In the genomic region with DNA sequence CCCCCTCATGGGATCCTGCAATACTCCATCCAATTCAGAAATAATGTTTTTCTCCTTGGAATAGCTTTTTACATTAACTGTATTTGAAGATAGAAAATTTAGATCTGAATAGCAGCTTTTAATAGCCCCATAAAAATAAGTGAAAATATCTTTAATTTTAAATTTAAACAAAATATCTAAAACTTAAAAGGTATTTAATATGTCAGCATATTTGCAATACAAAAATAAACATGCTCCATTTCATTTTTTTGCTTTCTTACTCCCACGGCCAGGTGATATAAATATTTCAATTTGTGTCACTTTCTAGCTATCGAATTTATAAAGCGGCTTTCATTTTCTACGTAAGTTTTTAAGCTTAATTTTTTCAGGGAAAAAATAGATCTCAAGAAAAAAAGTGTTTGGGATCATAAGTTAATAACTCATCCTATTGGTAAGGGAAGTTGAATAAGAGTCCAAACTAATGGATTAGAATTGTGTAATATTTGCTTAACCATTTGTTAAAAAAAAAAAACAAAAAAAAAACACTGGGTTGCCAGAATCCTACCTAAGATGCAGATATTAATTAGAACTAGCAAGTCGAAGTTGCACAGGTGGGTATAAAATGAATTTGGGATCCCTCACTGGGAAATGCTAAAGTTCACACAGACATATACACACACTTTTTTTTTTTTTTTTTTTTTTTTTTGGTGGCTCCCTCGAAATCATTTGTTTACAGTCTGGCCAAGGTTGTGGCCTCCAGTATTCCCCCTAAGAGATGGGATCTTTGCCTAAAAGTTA, we compare ENCODE assay signal across 8 cellular contexts. TPM values are rescaled to one million over a fixed set of nuclear protein-coding genes. Genes with fewer than 3 reads are reported as not detected.
A peak's percentile ranks its signal among the peaks of the same experiment; 100 is the strongest.
DNase-seq lines count a peak whose midpoint lies in the region; ATAC-seq, FAIRE-seq and TF ChIP-seq lines count a peak whose summit lies in the region.

No MANE protein-coding gene starts in this region.

- H3K27me3 ChIP-seq in CD8-positive, alpha-beta memory T cell (ENCODE audit: insufficient read depth, low read length, poor library complexity, severe bottlenecking), result no peaks in the 10 kb centered on the region
- H3K27me3 ChIP-seq in endothelial cell of umbilical vein (ENCODE audit: control insufficient read depth in 2 of 2, insufficient read depth in 2 of 2, low read length in 2 of 2) (no peaks in the 10 kb centered on the region), ovary (no peaks in the 10 kb centered on the region)

- peak overlapping the region; percentile 99 for H3K27ac ChIP-seq in CD8-positive, alpha-beta memory T cell (ENCODE audit: low read depth, low read length)
- peak overlapping the region; percentile 98 for H3K27ac ChIP-seq in OCI-LY7 (ENCODE audit: low read depth, low read length, poor library complexity, severe bottlenecking)
- H3K27ac ChIP-seq in endothelial cell of umbilical vein (ENCODE audit: insufficient read depth, low read depth, low read length), result peak overlapping the region; percentile 89
- peak overlapping the region; percentile 96 to 99 for H3K27ac ChIP-seq in ovary

- no peak for TF ChIP-seq CTCF in OCI-LY7 (conservative IDR thresholded peaks at IDR 0.05; ENCODE audit: low read length)
- no peak for TF ChIP-seq CTCF in endothelial cell of umbilical vein (IDR thresholded peaks at IDR 0.05; ENCODE audit: extremely low read depth in 1 of 2, insufficient read depth in 1 of 2, low read depth in 1 of 2, low read length in 2 of 2)
- no peak for TF ChIP-seq CTCF in ovary (IDR thresholded peaks at IDR 0.05)

- no peaks in the 10 kb centered on the region for H3K9me3 ChIP-seq in CD8-positive, alpha-beta memory T cell (ENCODE audit: low read length)
- H3K9me3 ChIP-seq in OCI-LY7 (ENCODE audit: low read length) (no peaks in the 10 kb centered on the region), endothelial cell of umbilical vein (replicated peaks; ENCODE audit: control insufficient read depth, insufficient read depth, low read length) (no peaks in the 10 kb centered on the region), ovary (no peaks in the 10 kb centered on the region)

- peak overlapping the region; percentile 94 for H3K4me3 ChIP-seq in CD8-positive, alpha-beta memory T cell (ENCODE audit: low read length)
- H3K4me3 ChIP-seq in OCI-LY7 (ENCODE audit: low read depth, low read length, poor library complexity, severe bottlenecking) (peak overlapping the region; percentile 88), endothelial cell of umbilical vein (replicated peaks in 1 of 3; ENCODE audit: insufficient read depth in 1 of 3, low read depth in 1 of 3, low read length in 3 of 3) (peak overlapping the region; percentile 57 to 83 (median 80)), ovary (peak overlapping the region; percentile 66)

- peak overlapping the region; percentile 89 to 100 (median 98) for H3K27ac Mint-ChIP-seq in CD8-positive, alpha-beta memory T cell

- H3K4me2 ChIP-seq in OCI-LY7 (ENCODE audit: low read length) (peak overlapping the region; percentile 98), endothelial cell of umbilical vein (ENCODE audit: insufficient read depth, low read length) (peak overlapping the region; percentile 77)

- TSS peak; percentile 90 for BruUV-seq in OCI-LY7 (replicated peaks; lab: Mats Ljungman, UMichigan)
- no TSS peak for BruUV-seq in endothelial cell of umbilical vein (replicated peaks; lab: Mats Ljungman, UMichigan)

- dilution Hi-C loops in endothelial cell of umbilical vein (cut with MboI; ENCODE audit: extremely low pct_ligation_motif_present, low sequenced_read_pairs), result no loop called here

- H2AFZ ChIP-seq in OCI-LY7 (ENCODE audit: low read length) (peak overlapping the region; percentile 70; the same call in 1 of the 2 replicates), endothelial cell of umbilical vein (ENCODE audit: low read depth, low read length) (peak overlapping the region; percentile 23)

- no peaks in the 10 kb centered on the region for H3K9me3 Mint-ChIP-seq in CD8-positive, alpha-beta memory T cell

- no peak for FAIRE-seq in endothelial cell of umbilical vein (lab: Jason Lieb, UNC)

- H3K9me1 ChIP-seq in endothelial cell of umbilical vein (replicated peaks; ENCODE audit: control insufficient read depth, extremely low read depth, insufficient read depth, low read length), result no peaks in the 10 kb centered on the region

- no peaks in the 10 kb centered on the region for H3K9me2 ChIP-seq in OCI-LY7 (ENCODE audit: insufficient read depth, low read length)

- H3K27me3 Mint-ChIP-seq in CD8-positive, alpha-beta memory T cell, result peaks cover 0 to 2% of the 10 kb centered on the region in 2 donors

- intact Hi-C loops in OCI-LY7 (cut with micrococcal nuclease; ENCODE audit: unreplicated experiment) (loop anchor here (1.0 kb wide), 2 partner anchors 19 to 35 kb away; no protein-coding TSS in a partner anchor), endothelial cell of umbilical vein (cut with micrococcal nuclease) (no loop called here), ovary (cut with DNase I) (no loop called here)

- no peaks in the 10 kb centered on the region for H3K36me3 ChIP-seq in CD8-positive, alpha-beta memory T cell (ENCODE audit: insufficient read depth, low read length)
- H3K36me3 ChIP-seq in OCI-LY7 (ENCODE audit: insufficient read depth, low read length) (peaks cover 11% of the 10 kb centered on the region; the same call in 1 of the 2 replicates), endothelial cell of umbilical vein (ENCODE audit: control insufficient read depth in 2 of 2, extremely low read depth in 1 of 2, insufficient read depth in 2 of 2, low read length in 2 of 2) (no peaks in the 10 kb centered on the region), ovary (no peaks in the 10 kb centered on the region)

- H3K9ac ChIP-seq in endothelial cell of umbilical vein (replicated peaks; ENCODE audit: extremely low read depth, insufficient read depth, low read length), result peak overlapping the region; percentile 95

- WGBS in ovary, 3 donors, result 20 to 30% (median 26%) methylated on average over 6 of the region's 6 CpGs

- H4K20me1 ChIP-seq in OCI-LY7 (ENCODE audit: insufficient read depth, low read length) (peaks cover 34% of the 10 kb centered on the region), endothelial cell of umbilical vein (replicated peaks; ENCODE audit: control insufficient read depth, extremely low read depth, insufficient read depth, low read length) (peaks cover 4% of the 10 kb centered on the region)

- H3K36me3 Mint-ChIP-seq in CD8-positive, alpha-beta memory T cell, result peaks cover 13 to 41% (median 15%) of the 10 kb centered on the region in 3 donors

- H3K79me2 ChIP-seq in OCI-LY7 (ENCODE audit: insufficient read depth, low read depth, low read length) (peaks cover 49% of the 10 kb centered on the region), endothelial cell of umbilical vein (ENCODE audit: control insufficient read depth, insufficient read depth, low read length) (peaks cover 37% of the 10 kb centered on the region)

- CTCF ChIA-PET in CD8-positive, alpha-beta memory T cell (lab: Charles Lee), result interaction anchor here (0.7 to 8.4 kb wide), 12 partner anchors 10 to 102 kb away, joined by 3 to 95 read pairs (median 6); no protein-coding TSS in a partner anchor
- CTCF ChIA-PET in OCI-LY7 (lab: Charles Lee; ENCODE audit: unreplicated experiment), result interaction anchor here (1.2 to 1.4 kb wide), 4 partner anchors 14 to 49 kb away, joined by 5 to 7 read pairs (median 5); no protein-coding TSS in a partner anchor
- CTCF ChIA-PET in endothelial cell of umbilical vein (lab: Charles Lee), result interaction anchor here (0.6 to 3.4 kb wide), 13 partner anchors 11 to 165 kb away, joined by 3 to 14 read pairs (median 3); no protein-coding TSS in a partner anchor

- peak overlapping the region; percentile 90 to 99 (median 95) for H3K4me3 Mint-ChIP-seq in CD8-positive, alpha-beta memory T cell

- TF ChIP-seq POLR2A in endothelial cell of umbilical vein (IDR thresholded peaks at IDR 0.05; ENCODE audit: low read depth, low read length), result no peak
- no peak for TF ChIP-seq POLR2A in ovary (IDR thresholded peaks at IDR 0.05)

- DNase-seq in CD8-positive, alpha-beta memory T cell, result no peak
- DNase-seq in OCI-LY7 (ENCODE audit: low spot score), result no peak
- DNase-seq in endothelial cell of umbilical vein (ENCODE audit: low read depth, low spot score), result peak; percentile 9
- no peak for DNase-seq in ovary
- DNase-seq in RPMI8226, result no peak
- DNase-seq in inferior parietal cortex (ENCODE audit: extremely low spot score), result no peak

- peaks cover 37 to 63% (median 50%) of the 10 kb centered on the region in 3 donors for H3K4me1 Mint-ChIP-seq in CD8-positive, alpha-beta memory T cell

- POLR2A ChIA-PET in CD8-positive, alpha-beta memory T cell (lab: Charles Lee), result interaction anchor here (0.6 to 13.3 kb wide), 19 partner anchors 9 to 330 kb away, joined by 3 to 279 read pairs (median 5); no protein-coding TSS in a partner anchor
- POLR2A ChIA-PET in OCI-LY7 (lab: Charles Lee), result interaction anchor here (0.6 to 10.9 kb wide), 26 partner anchors 10 to 1678 kb away, joined by 3 to 165 read pairs (median 4); no protein-coding TSS in a partner anchor
- POLR2A ChIA-PET in endothelial cell of umbilical vein (lab: Charles Lee), result interaction anchor here (0.6 to 1.5 kb wide), 9 partner anchors 15 to 1838 kb away, joined by 3 to 12 read pairs (median 6); no protein-coding TSS in a partner anchor

- TF ChIP-seq EP300 in ovary (IDR thresholded peaks at IDR 0.05), result no peak

- no peak for ATAC-seq in HG03045 (IDR thresholded peaks at IDR 0.05; ENCODE audit: unreplicated experiment)
- ATAC-seq in esophagus mucosa, result no peak

- H3K4me1 ChIP-seq in CD8-positive, alpha-beta memory T cell (ENCODE audit: insufficient read depth, low read length), result peaks cover 28% of the 10 kb centered on the region
- H3K4me1 ChIP-seq in OCI-LY7 (ENCODE audit: insufficient read depth, low read length, poor library complexity, severe bottlenecking), result peaks cover 42% of the 10 kb centered on the region
- peaks cover 16% of the 10 kb centered on the region for H3K4me1 ChIP-seq in endothelial cell of umbilical vein (ENCODE audit: control insufficient read depth, extremely low read depth, insufficient read depth, low read length)
- H3K4me1 ChIP-seq in ovary (ENCODE audit: insufficient read depth), result peaks cover 11% of the 10 kb centered on the region

RNA-seq across cellular contexts. Expression of a gene that starts 47.6 kb away (rescaled TPM):
- 100 to 1,000 TPM; 278 to 307 TPM for total RNA-seq in CD8-positive, alpha-beta memory T cell
- polyA plus RNA-seq in CD8-positive, alpha-beta memory T cell, result 342 TPM
- total RNA-seq in OCI-LY7 (2014; rRNA removed; shearing (Covaris generic)), result 134 and 161 TPM in 2 replicates
- total RNA-seq in OCI-LY7 (2022) (236 and 264 TPM in 2 replicates), endothelial cell of umbilical vein (83.6 and 89.0 TPM in 2 replicates), ovary (100 to 1,000 TPM in 4 of 7 donors, 10 to 100 TPM in 3; 63.1 to 136 (median 111) TPM), esophagus mucosa (106 TPM)
- polyA plus RNA-seq in endothelial cell of umbilical vein (34.7 and 42.6 TPM in 2 replicates), ovary (10 to 100 TPM; 52.8 to 95.3 TPM)
- 49.8 and 53.8 TPM in 2 replicates for polyA plus RNA-seq in endothelial cell of umbilical vein (2011; cell fraction: cytosol; rRNA removed)
- polyA plus RNA-seq in endothelial cell of umbilical vein (2011; cell fraction: nucleus; rRNA removed), result 71.6 and 77.2 TPM in 2 replicates
- polyA plus RNA-seq in endothelial cell of umbilical vein (2012), result 47.8 and 67.8 TPM in 2 replicates
- 99.7 and 116 TPM in 2 replicates for polyA minus RNA-seq in endothelial cell of umbilical vein
- 86.8 TPM for polyA minus RNA-seq in endothelial cell of umbilical vein (2011; cell fraction: cytosol; rRNA and poly(A)+ RNA removed)
- polyA minus RNA-seq in endothelial cell of umbilical vein (2011; cell fraction: nucleus; rRNA and poly(A)+ RNA removed), result 88.1 and 97.8 TPM in 2 replicates
